Comparison of ENCODE assay signal across 8 cellular contexts in the genomic region with DNA sequence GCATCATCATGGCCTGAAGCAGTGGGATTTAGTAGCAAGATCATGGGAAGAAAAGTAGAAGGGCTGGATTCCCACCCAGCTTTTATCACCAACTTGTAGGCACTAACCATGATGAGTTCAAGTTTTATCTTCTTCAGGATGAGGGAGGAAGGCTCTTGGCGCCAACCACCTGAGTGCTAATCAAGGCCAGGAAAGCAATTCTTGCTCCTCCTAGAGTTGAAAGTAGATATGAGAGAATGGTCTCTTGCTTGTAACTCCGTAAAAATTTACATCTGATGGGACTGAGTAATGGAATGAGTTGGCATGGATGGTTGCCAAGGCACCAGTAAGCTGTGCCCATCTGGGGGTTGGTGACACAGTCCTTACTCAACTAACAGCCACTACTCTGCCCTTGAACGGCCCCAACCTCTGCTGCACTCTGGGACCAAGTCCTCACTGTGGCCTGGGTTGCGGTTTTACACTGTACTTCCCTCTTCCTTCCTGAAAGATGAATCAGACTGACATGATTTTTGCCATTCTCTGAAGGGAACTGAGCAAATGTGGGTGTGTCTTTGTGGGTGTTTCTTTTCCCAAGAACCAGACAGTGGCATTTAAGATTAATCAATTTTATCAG. TPM values are rescaled to one million over a fixed set of nuclear protein-coding genes. Genes with fewer than 3 reads are reported as not detected.
DNase-seq lines count a peak whose midpoint lies in the region; ATAC-seq and TF ChIP-seq lines count a peak whose summit lies in the region.

No MANE protein-coding gene starts in this region.

- H3K27ac Mint-ChIP-seq in natural killer cell: peak overlapping the region in 1 of 2 donors; percentile 62

- H3K4me3 Mint-ChIP-seq in natural killer cell: peak overlapping the region; percentile 61

- H3K4me1 Mint-ChIP-seq in natural killer cell: peaks cover 26 to 30% of the 10 kb centered on the region in 2 donors

- DNase-seq in Caki2 (ENCODE audit: low read depth) (peak; percentile 81), RKO (ENCODE audit: low spot score) (peak; percentile 91), amniotic stem cell (lab: John Stamatoyannopoulos, UW) (peak; percentile 14), natural killer cell (peak; percentile 48), ureter (ENCODE audit: low spot score) (peak; percentile 43), GM19238 (ENCODE audit: insufficient read length, low spot score) (no peak)

- H3K36me3 Mint-ChIP-seq in natural killer cell: no peaks in the 10 kb centered on the region

- H3K27me3 Mint-ChIP-seq in natural killer cell (ENCODE audit: low read depth in 2 of 2): peaks cover 8 to 45% of the 10 kb centered on the region in 2 donors

- no peak for TF ChIP-seq CTCF in natural killer cell (IDR thresholded peaks at IDR 0.05)

- in situ Hi-C loops in Caki2 (cut with HindIII; ENCODE audit: low pct_unique_long_range_greater_than_20kb, low sequenced_read_pairs): no loop called here

- intact Hi-C loops in natural killer cell (cut with micrococcal nuclease): no loop called here

- ATAC-seq in natural killer cell: peak; percentile 86 to 98 (median 95)
- ATAC-seq in GM19023 (IDR thresholded peaks at IDR 0.05; ENCODE audit: unreplicated experiment): no peak
- ATAC-seq in HG03097 (IDR thresholded peaks at IDR 0.05; ENCODE audit: low FRiP score, unreplicated experiment): no peak

- H3K9me3 Mint-ChIP-seq in natural killer cell: no peaks in the 10 kb centered on the region

RNA-seq across cellular contexts. Expression of a gene that starts 39.4 kb away (rescaled TPM):
- total RNA-seq in Caki2 (2014; rRNA removed; shearing (Covaris generic); ENCODE audit: low replicate concordance): not detected in 2 replicates
- total RNA-seq in natural killer cell: not detected
- total RNA-seq in ureter: 0.78 TPM

Comparison
In these comparisons a context has a peak if more than half of its experiments do, and no peak if none do; other contexts are left out.
1. ATAC-seq: peak in natural killer cell (3 of 3); none in GM19023 (single experiment) and HG03097 (single experiment).